1 cellular context compared by ENCODE assay signal in the genomic region with DNA sequence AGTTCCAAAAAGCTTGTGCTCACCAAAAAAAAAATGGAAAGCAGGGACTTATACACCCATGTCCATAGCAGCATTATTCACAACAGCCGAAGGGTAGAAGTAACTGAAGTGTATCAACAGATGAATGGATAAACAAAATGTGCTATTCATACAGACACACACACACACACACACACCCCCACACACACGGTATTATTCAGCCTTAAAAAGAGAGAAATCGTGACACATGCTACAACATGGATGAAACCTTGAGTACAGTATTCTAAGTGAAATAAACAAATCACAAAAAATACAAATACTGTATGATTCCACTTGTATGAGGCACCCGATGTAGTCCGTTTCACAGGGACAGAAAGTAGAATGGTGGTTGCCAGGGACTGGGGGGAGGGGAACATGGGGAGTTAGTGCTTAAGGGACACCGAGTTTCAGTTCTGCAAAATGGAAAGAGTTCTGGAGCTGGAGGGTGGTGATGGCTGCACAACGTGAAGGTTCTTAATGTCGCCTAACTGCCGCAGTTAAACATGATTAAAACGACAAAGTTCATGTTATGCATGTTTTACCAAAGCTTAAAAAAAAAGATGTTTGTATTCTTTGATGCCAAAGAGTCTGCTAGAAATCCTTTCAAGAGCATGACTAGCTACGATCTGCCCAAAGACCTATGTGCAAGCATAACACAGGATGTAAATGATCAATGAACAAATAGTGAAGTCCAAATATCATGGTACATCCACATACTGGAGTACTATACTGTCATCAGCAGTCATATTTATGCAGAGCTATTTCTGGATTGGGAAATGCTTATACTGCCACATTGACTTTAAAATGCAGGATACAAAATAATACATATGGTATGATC.
TF ChIP-seq lines count a peak whose summit lies in the region.

No MANE protein-coding gene starts in this region.

TF ChIP-seq in SK-N-SH treated with all-trans-retinoic acid at 6 μM for 48 hours, 23 proteins besides CTCF, POLR2A, EP300 and RAD21 (continued from another document):
- TF ChIP-seq, protein P1, sequence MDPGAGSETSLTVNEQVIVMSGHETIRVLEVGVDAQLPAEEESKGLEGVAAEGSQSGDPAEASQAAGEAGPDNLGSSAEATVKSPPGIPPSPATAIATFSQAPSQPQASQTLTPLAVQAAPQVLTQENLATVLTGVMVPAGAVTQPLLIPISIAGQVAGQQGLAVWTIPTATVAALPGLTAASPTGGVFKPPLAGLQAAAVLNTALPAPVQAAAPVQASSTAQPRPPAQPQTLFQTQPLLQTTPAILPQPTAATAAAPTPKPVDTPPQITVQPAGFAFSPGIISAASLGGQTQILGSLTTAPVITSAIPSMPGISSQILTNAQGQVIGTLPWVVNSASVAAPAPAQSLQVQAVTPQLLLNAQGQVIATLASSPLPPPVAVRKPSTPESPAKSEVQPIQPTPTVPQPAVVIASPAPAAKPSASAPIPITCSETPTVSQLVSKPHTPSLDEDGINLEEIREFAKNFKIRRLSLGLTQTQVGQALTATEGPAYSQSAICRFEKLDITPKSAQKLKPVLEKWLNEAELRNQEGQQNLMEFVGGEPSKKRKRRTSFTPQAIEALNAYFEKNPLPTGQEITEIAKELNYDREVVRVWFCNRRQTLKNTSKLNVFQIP (CRISPR knock-in tag; IDR thresholded peaks at IDR 0.05; ENCODE audit: borderline replicate concordance, low read depth): no peak
- TF ChIP-seq TOX (CRISPR knock-in tag; IDR thresholded peaks at IDR 0.05; ENCODE audit: borderline replicate concordance) (no peak), GLIS3 (CRISPR knock-in tag; IDR thresholded peaks at IDR 0.05) (no peak), ZC3H10 (CRISPR knock-in tag; IDR thresholded peaks at IDR 0.05) (no peak), BACH2 (CRISPR knock-in tag; IDR thresholded peaks at IDR 0.05; ENCODE audit: borderline replicate concordance) (no peak), OSR1 (CRISPR knock-in tag; IDR thresholded peaks at IDR 0.05) (no peak), RARB (CRISPR knock-in tag; IDR thresholded peaks at IDR 0.05) (0 out of 2 replicates have a peak, but pooled peaks have one; percentile 43), ZNF565 (CRISPR knock-in tag; conservative IDR thresholded peaks at IDR 0.05; ENCODE audit: low read depth) (no peak), ARNTL (CRISPR knock-in tag; IDR thresholded peaks at IDR 0.05; ENCODE audit: borderline replicate concordance, low read depth) (no peak), ZFP3 (CRISPR knock-in tag; IDR thresholded peaks at IDR 0.05) (no peak), SNAI2 (CRISPR knock-in tag; IDR thresholded peaks at IDR 0.05) (peak; percentile 33; the same call in 1 of the 2 replicates)
TF ChIP-seq in SK-N-SH treated with all-trans-retinoic acid at 6 μM for 48 hours: peak in this region for 6.
